Comparison of ENCODE assay signal across 25 cellular contexts in genomic region chr20:53824779-53825178, GRCh38.
"Had no signal": no experiment of that assay in that cellular context is flagged by ENCODE, and none has a peak within 500 bp of the region (broad histone marks: within the 10 kb centered on the region; RNA-seq: fewer than 3 reads in every experiment).

No MANE protein-coding gene starts in this region.

- H3K4me3 ChIP-seq: adrenal gland, ascending aorta, right lobe of liver, stomach, testis, vagina had no signal

- DNase-seq: activated CD4-positive, alpha-beta memory T cell treated with anti-CD3 and anti-CD28 coated beads for 36 hours; activated CD4-positive, alpha-beta T cell treated with anti-CD3 and anti-CD28 coated beads for 48 hours; activated gamma-delta T cell treated with Interleukin-2 at 50 U/mL for 16 hours; activated T-cell treated with anti-CD3 and anti-CD28 coated beads for 4 hours; adrenal gland; brain microvascular endothelial cell; caudate nucleus; effector memory CD8-positive, alpha-beta T cell; kidney; naive thymus-derived CD8-positive, alpha-beta T cell; small intestine; stimulated activated CD4-positive, alpha-beta T cell treated with anti-CD3 and anti-CD28 coated beads, Interleukin-2, amount 100 ng/mL, for 24 hours; stomach; SW 1271; T-helper 2 cell; testis had no signal

- H3K36me3 Mint-ChIP-seq: activated CD4-positive, alpha-beta memory T cell treated with anti-CD3 and anti-CD28 coated beads for 36 hours; activated naive CD4-positive, alpha-beta T cell treated with anti-CD3 and anti-CD28 coated beads, Interleukin-2, amount 50 U/mL, for 72 hours; mesothelial cell of epicardium; naive thymus-derived CD8-positive, alpha-beta T cell; stimulated activated memory B cell treated with anti-CD40 and anti-IgM and Interleukin-4, amounts not matched to agents 10 μg/mL and 1 μg/mL and 100 μg/mL, for 72 hours; type B pancreatic cell had no signal

- H3K27ac ChIP-seq: adrenal gland, ascending aorta, brain microvascular endothelial cell, right lobe of liver, testis, vagina had no signal

- H3K9me3 Mint-ChIP-seq: activated CD4-positive, alpha-beta memory T cell treated with anti-CD3 and anti-CD28 coated beads for 36 hours; activated naive CD4-positive, alpha-beta T cell treated with anti-CD3 and anti-CD28 coated beads, Interleukin-2, amount 50 U/mL, for 72 hours; effector memory CD8-positive, alpha-beta T cell; mesothelial cell of epicardium; naive thymus-derived CD8-positive, alpha-beta T cell; stimulated activated memory B cell treated with anti-CD40 and anti-IgM and Interleukin-4, amounts not matched to agents 10 μg/mL and 1 μg/mL and 100 μg/mL, for 72 hours; type B pancreatic cell had no signal

- H3K27me3 ChIP-seq: adrenal gland, ascending aorta, brain microvascular endothelial cell, right lobe of liver, stomach, testis, vagina had no signal

- H3K9me3 ChIP-seq: adrenal gland, right lobe of liver, stomach, testis, vagina had no signal

- H3K4me3 Mint-ChIP-seq: activated CD4-positive, alpha-beta memory T cell treated with anti-CD3 and anti-CD28 coated beads for 36 hours; effector memory CD8-positive, alpha-beta T cell; mesothelial cell of epicardium; naive thymus-derived CD8-positive, alpha-beta T cell; stimulated activated memory B cell treated with anti-CD40 and anti-IgM and Interleukin-4, amounts not matched to agents 10 μg/mL and 1 μg/mL and 100 μg/mL, for 72 hours; type B pancreatic cell had no signal

- ATAC-seq: activated naive CD4-positive, alpha-beta T cell treated with anti-CD3 and anti-CD28 coated beads, Interleukin-2, amount 50 U/mL, for 72 hours; effector memory CD8-positive, alpha-beta T cell; esophagus mucosa; left lobe of liver; naive thymus-derived CD8-positive, alpha-beta T cell; right lobe of liver; stimulated activated memory B cell treated with anti-CD40 and anti-IgM and Interleukin-4, amounts not matched to agents 10 μg/mL and 1 μg/mL and 100 μg/mL, for 72 hours had no signal

- H3K27ac Mint-ChIP-seq: activated CD4-positive, alpha-beta memory T cell treated with anti-CD3 and anti-CD28 coated beads for 36 hours; activated naive CD4-positive, alpha-beta T cell treated with anti-CD3 and anti-CD28 coated beads, Interleukin-2, amount 50 U/mL, for 72 hours; effector memory CD8-positive, alpha-beta T cell; mesothelial cell of epicardium; type B pancreatic cell had no signal

- H3K27me3 Mint-ChIP-seq: activated CD4-positive, alpha-beta memory T cell treated with anti-CD3 and anti-CD28 coated beads for 36 hours; effector memory CD8-positive, alpha-beta T cell; naive thymus-derived CD8-positive, alpha-beta T cell; stimulated activated memory B cell treated with anti-CD40 and anti-IgM and Interleukin-4, amounts not matched to agents 10 μg/mL and 1 μg/mL and 100 μg/mL, for 72 hours; type B pancreatic cell had no signal

- H3K36me3 ChIP-seq: adrenal gland, ascending aorta, brain microvascular endothelial cell, right lobe of liver, stomach, vagina had no signal
